In the genomic region with DNA sequence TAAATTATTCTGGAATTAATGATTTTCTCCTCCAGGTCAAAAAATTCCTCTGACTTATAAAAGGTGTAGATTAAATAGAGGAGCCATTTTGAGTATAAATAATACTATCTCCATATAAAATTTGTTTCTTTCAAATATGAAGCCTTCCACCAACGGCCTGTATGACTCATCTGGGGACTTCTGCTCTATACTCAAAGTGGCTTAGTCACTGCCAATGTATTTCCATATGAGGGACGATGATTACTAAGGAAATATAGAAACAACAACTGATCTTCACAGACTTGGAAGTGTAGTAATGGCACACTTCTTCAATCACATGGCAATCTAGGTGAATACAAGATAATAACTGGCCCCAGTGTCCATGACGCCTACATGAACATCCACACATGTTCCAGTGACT, we compare ENCODE assay signal across 14 cellular contexts.
DNase-seq lines count a peak whose midpoint lies in the region; ATAC-seq, FAIRE-seq and TF ChIP-seq lines count a peak whose summit lies in the region.
"Had no signal": no experiment of that assay in that cellular context is flagged by ENCODE, and none has a peak within 500 bp of the region (broad histone marks: within the 10 kb centered on the region; RNA-seq: fewer than 3 reads in every experiment).

No MANE protein-coding gene starts in this region.

- no peak for TF ChIP-seq EP300 in esophagus muscularis mucosa (IDR thresholded peaks at IDR 0.05)

- intact Hi-C loops in esophagus muscularis mucosa (cut with DNase I) = no loop called here

- H3K9me2 ChIP-seq in GM23338 (ENCODE audit: insufficient read depth) = no peaks in the 10 kb centered on the region

- H3K79me2 ChIP-seq in GM23338 (replicated peaks; ENCODE audit: insufficient read depth) = no peaks in the 10 kb centered on the region

- no peak overlapping the region for H2AFZ ChIP-seq in GM23338

- no peaks in the 10 kb centered on the region for H3K36me3 ChIP-seq in GM23338 (ENCODE audit: insufficient read depth)
- no peaks in the 10 kb centered on the region for H3K36me3 ChIP-seq in bronchial epithelial cell (ENCODE audit: control insufficient read depth, insufficient read depth, low read length)
- H3K36me3 ChIP-seq in Peyer's patch = no peaks in the 10 kb centered on the region
- H3K36me3 ChIP-seq in esophagus muscularis mucosa = no peaks in the 10 kb centered on the region
- H3K36me3 ChIP-seq: thoracic aorta had no signal

- TF ChIP-seq POLR2A in NB4 (IDR thresholded peaks at IDR 0.05; ENCODE audit: extremely low read depth, insufficient read length) = no peak
- TF ChIP-seq POLR2A in Peyer's patch (IDR thresholded peaks at IDR 0.05) = no peak
- no peak for TF ChIP-seq POLR2A in esophagus muscularis mucosa (IDR thresholded peaks at IDR 0.05; ENCODE audit: low read depth)

- no peaks in the 10 kb centered on the region for H3K9me3 ChIP-seq in Peyer's patch
- no peaks in the 10 kb centered on the region for H3K9me3 ChIP-seq in esophagus muscularis mucosa
- H3K9me3 ChIP-seq: thoracic aorta had no signal

- H3K4me3 ChIP-seq in GM23338 (no peak overlapping the region), NB4 (ENCODE audit: low read depth, low read length) (no peak overlapping the region), bronchial epithelial cell (ENCODE audit: low read depth, low read length) (no peak overlapping the region), Peyer's patch (no peak overlapping the region), esophagus muscularis mucosa (no peak overlapping the region)
- H3K4me3 ChIP-seq: thoracic aorta had no signal

- H3K36me3 Mint-ChIP-seq in GM23338 (ENCODE audit: low read depth) = no peaks in the 10 kb centered on the region
- H3K36me3 Mint-ChIP-seq: naive thymus-derived CD4-positive, alpha-beta T cell had no signal

- H3K27ac ChIP-seq in GM23338 (ENCODE audit: low read depth) (no peak overlapping the region), Peyer's patch (no peak overlapping the region), esophagus muscularis mucosa (replicated peaks in 1 of 4) (no peak overlapping the region)
- H3K27ac ChIP-seq: thoracic aorta had no signal

- H3K27ac Mint-ChIP-seq in GM23338 = peak overlapping the region; percentile 86; the same call in 1 of the 2 replicates
- H3K27ac Mint-ChIP-seq: naive thymus-derived CD4-positive, alpha-beta T cell had no signal

- no peaks in the 10 kb centered on the region for H3K9me3 Mint-ChIP-seq in GM23338

- peaks cover 18% of the 10 kb centered on the region for H3K4me1 Mint-ChIP-seq in GM23338
- H3K4me1 Mint-ChIP-seq: naive thymus-derived CD4-positive, alpha-beta T cell had no signal

- no peaks in the 10 kb centered on the region for H3K4me1 ChIP-seq in GM23338 (ENCODE audit: insufficient read depth)
- no peaks in the 10 kb centered on the region for H3K4me1 ChIP-seq in Peyer's patch
- H3K4me1 ChIP-seq in esophagus muscularis mucosa = peaks cover 0 to 10% (median 5%) of the 10 kb centered on the region in 4 donors

- DNase-seq in GM23338 (ENCODE audit: low spot score) = no peak
- DNase-seq in NB4 (ENCODE audit: low read depth) = peak; percentile 66
- DNase-seq in bronchial epithelial cell (ENCODE audit: low read depth) = peak; percentile 86
- peak; percentile 56 for DNase-seq in pulmonary artery endothelial cell (ENCODE audit: low read depth, low spot score)
- DNase-seq in Peyer's patch = no peak
- DNase-seq in esophagus muscularis mucosa (ENCODE audit: extremely low spot score) = no peak
- no peak for DNase-seq in cortex of kidney (lab: John Stamatoyannopoulos, UW)
- no peak for DNase-seq in NCI-H1436 treated with DMSO at 0.1 percent for 48 hours (lab: John Stamatoyannopoulos, UW)
- DNase-seq: activated CD8-positive, alpha-beta memory T cell treated with anti-CD3 and anti-CD28 coated beads for 24 hours; anterior cingulate cortex; naive thymus-derived CD4-positive, alpha-beta T cell; SHP77 treated with DMSO at 0.1 percent for 48 hours; stimulated activated CD4-positive, alpha-beta T cell treated with anti-CD3 and anti-CD28 coated beads, Interleukin-2, amount 100 ng/mL, for 24 hours had no signal

- H4K20me1 ChIP-seq in GM23338 (replicated peaks; ENCODE audit: insufficient read depth) = no peaks in the 10 kb centered on the region

- ATAC-seq in GM23338 = no peak
- ATAC-seq: naive thymus-derived CD4-positive, alpha-beta T cell had no signal

- H3K27me3 Mint-ChIP-seq in GM23338 (ENCODE audit: insufficient read depth, low read depth, poor library complexity) = no peaks in the 10 kb centered on the region
- H3K27me3 Mint-ChIP-seq: naive thymus-derived CD4-positive, alpha-beta T cell had no signal

- no peak overlapping the region for H3K4me3 Mint-ChIP-seq in GM23338
- H3K4me3 Mint-ChIP-seq: naive thymus-derived CD4-positive, alpha-beta T cell had no signal

- FAIRE-seq in bronchial epithelial cell (lab: Jason Lieb, UNC) = no peak

- no peak overlapping the region for H3K4me2 ChIP-seq in GM23338

- TF ChIP-seq CTCF in GM23338 (conservative IDR thresholded peaks at IDR 0.05; ENCODE audit: low read depth in 2 of 2) (no peak), NB4 (IDR thresholded peaks at IDR 0.05; ENCODE audit: low read depth, low read length) (no peak), bronchial epithelial cell (IDR thresholded peaks at IDR 0.05; ENCODE audit: insufficient read depth, low read length, severe bottlenecking) (no peak), Peyer's patch (IDR thresholded peaks at IDR 0.05) (no peak), esophagus muscularis mucosa (IDR thresholded peaks at IDR 0.05) (no peak)

- no peaks in the 10 kb centered on the region for H3K27me3 ChIP-seq in GM23338 (ENCODE audit: insufficient read depth)
- no peaks in the 10 kb centered on the region for H3K27me3 ChIP-seq in bronchial epithelial cell (ENCODE audit: control insufficient read depth, insufficient read depth, low read length)
- no peaks in the 10 kb centered on the region for H3K27me3 ChIP-seq in Peyer's patch
- no peaks in the 10 kb centered on the region for H3K27me3 ChIP-seq in esophagus muscularis mucosa

- WGBS in esophagus muscularis mucosa = 65% methylated on average over 3 of the region's 3 CpGs

- no peaks in the 10 kb centered on the region for H3F3A ChIP-seq in GM23338 (replicated peaks; ENCODE audit: low read depth)

TF ChIP-seq in GM23338, 12 proteins besides CTCF, POLR2A, EP300 and RAD21 (continues in another document):
- TF ChIP-seq STAT1 (IDR thresholded peaks at IDR 0.05; ENCODE audit: unreplicated experiment) (no peak), EZH2 (IDR thresholded peaks at IDR 0.05; ENCODE audit: low read depth, unreplicated experiment) (no peak), ZNF462 (CRISPR knock-in tag; IDR thresholded peaks at IDR 0.05) (no peak), NANOG (IDR thresholded peaks at IDR 0.05; ENCODE audit: borderline replicate concordance) (no peak)

Comparison
In these comparisons a context has a peak if more than half of its experiments do, and no peak if none do; other contexts are left out.
1. DNase-seq: peak in NB4 (single experiment), bronchial epithelial cell (single experiment) and pulmonary artery endothelial cell (single experiment); none in GM23338 (single experiment), Peyer's patch (0 of 3), esophagus muscularis mucosa (single experiment), cortex of kidney (single experiment) and NCI-H1436 treated with DMSO at 0.1 percent for 48 hours (single experiment).